ENCODE assay signal across 8 cellular contexts in the genomic region with DNA sequence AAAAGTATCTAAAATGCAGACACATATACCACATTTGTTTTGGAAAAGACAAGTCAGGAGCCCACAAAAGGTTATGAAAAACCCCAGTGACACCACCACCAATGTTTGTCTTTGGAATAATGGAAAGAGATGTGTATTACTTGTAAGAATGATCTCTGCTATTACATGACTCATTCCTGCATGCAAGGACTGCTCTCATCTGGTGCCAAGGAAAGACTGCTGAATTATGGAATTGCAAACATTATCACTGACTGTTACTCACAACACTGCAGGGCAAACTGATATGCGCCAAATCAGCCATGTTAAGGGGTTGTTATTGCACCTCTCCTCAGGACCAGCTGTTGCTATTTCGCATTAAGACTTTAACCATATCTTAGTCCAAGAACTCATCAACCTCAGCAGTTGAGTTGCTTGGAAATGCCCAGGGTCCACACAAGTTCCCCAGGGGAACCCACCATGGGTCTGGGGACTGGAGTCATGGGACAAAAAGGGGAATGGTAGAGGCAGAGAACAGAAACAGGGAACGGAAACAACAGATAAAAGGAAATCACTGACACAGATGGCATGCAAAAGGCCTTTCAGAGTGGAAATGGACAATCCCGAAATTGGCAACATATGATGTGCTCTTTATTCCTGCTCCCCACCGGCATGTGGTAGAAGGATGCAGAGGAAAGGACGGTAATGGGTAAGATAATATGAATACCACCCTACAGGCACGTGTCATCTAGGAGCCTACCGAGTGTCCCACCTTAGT. TPM values are rescaled to one million over a fixed set of nuclear protein-coding genes. Genes with fewer than 3 reads are reported as not detected.
A peak's percentile ranks its signal among the peaks of the same experiment; 100 is the strongest.
DNase-seq lines count a peak whose midpoint lies in the region; ATAC-seq and TF ChIP-seq lines count a peak whose summit lies in the region.

No MANE protein-coding gene starts in this region.

- POLR2A ChIA-PET in CD4-positive, alpha-beta T cell (lab: Charles Lee), result interaction anchor here (0.7 to 0.9 kb wide), 3 partner anchors 9 to 34 kb away, joined by 3 read pairs; a partner anchor contains a TSS
- POLR2A ChIA-PET in PC-9 (lab: Charles Lee; ENCODE audit: unreplicated experiment), result no interaction called here

- peak overlapping the region; percentile 38 for H3K4me3 Mint-ChIP-seq in CD4-positive, alpha-beta T cell
- H3K4me3 Mint-ChIP-seq in osteocyte (ENCODE audit: unreplicated experiment), result peak overlapping the region; percentile 45

- no peak overlapping the region for H3K27ac ChIP-seq in CD4-positive, alpha-beta T cell (ENCODE audit: low read depth, low read length)
- peak overlapping the region; percentile 3; the same call in 1 of the 2 replicates for H3K27ac ChIP-seq in PC-9
- H3K27ac ChIP-seq in epithelial cell of prostate, result peak overlapping the region; percentile 35

- H3K27me3 ChIP-seq in CD4-positive, alpha-beta T cell (ENCODE audit: control insufficient read depth, insufficient read depth, low read length), result no peaks in the 10 kb centered on the region
- H3K27me3 ChIP-seq in PC-9 (ENCODE audit: insufficient read depth, low read depth), result no peaks in the 10 kb centered on the region

- H3K79me2 ChIP-seq in PC-9 (ENCODE audit: low read depth), result peaks cover 71% of the 10 kb centered on the region

- no peak for ATAC-seq in CD4-positive, alpha-beta T cell (ENCODE audit: poor library complexity)
- ATAC-seq in GM18858 (IDR thresholded peaks at IDR 0.05; ENCODE audit: unreplicated experiment) (no peak), GM19023 (IDR thresholded peaks at IDR 0.05; ENCODE audit: unreplicated experiment) (no peak), GM21390 (IDR thresholded peaks at IDR 0.05; ENCODE audit: unreplicated experiment) (no peak)

- H3K9me3 Mint-ChIP-seq in CD4-positive, alpha-beta T cell, result no peaks in the 10 kb centered on the region
- H3K9me3 Mint-ChIP-seq in osteocyte (ENCODE audit: unreplicated experiment), result no peaks in the 10 kb centered on the region

- peaks cover 30% of the 10 kb centered on the region for H4K20me1 ChIP-seq in PC-9 (ENCODE audit: insufficient read depth)

- peaks cover 37% of the 10 kb centered on the region for H3K4me1 ChIP-seq in PC-9 (replicated peaks; ENCODE audit: insufficient read depth)

- H3F3A ChIP-seq in PC-9 (ENCODE audit: insufficient read depth, low read depth), result peaks cover 29% of the 10 kb centered on the region

- no peak for DNase-seq in CD4-positive, alpha-beta T cell
- DNase-seq in PC-9, result peak; percentile 25 to 88
- DNase-seq in epithelial cell of prostate (ENCODE audit: low read depth, low spot score), result peak; percentile 74
- DNase-seq in osteocyte (ENCODE audit: extremely low spot score, unreplicated experiment), result no peak
- no peak for DNase-seq in cerebellar cortex (ENCODE audit: low spot score)

- no peak for TF ChIP-seq CTCF in CD4-positive, alpha-beta T cell (IDR thresholded peaks at IDR 0.05)
- TF ChIP-seq CTCF in PC-9 (conservative IDR thresholded peaks at IDR 0.05) (no peak), osteocyte (IDR thresholded peaks at IDR 0.05) (no peak)

- CTCF ChIA-PET in CD4-positive, alpha-beta T cell (lab: Charles Lee), result no interaction called here
- CTCF ChIA-PET in PC-9 (lab: Charles Lee), result no interaction called here

- H3K4me3 ChIP-seq in PC-9, result no peak overlapping the region

- peak overlapping the region; percentile 65 for H3K27ac Mint-ChIP-seq in CD4-positive, alpha-beta T cell
- H3K27ac Mint-ChIP-seq in osteocyte (ENCODE audit: unreplicated experiment), result peak overlapping the region; percentile 97

- peaks cover 88% of the 10 kb centered on the region for H3K4me1 Mint-ChIP-seq in CD4-positive, alpha-beta T cell (ENCODE audit: low read depth)
- peaks cover 96% of the 10 kb centered on the region for H3K4me1 Mint-ChIP-seq in osteocyte (ENCODE audit: unreplicated experiment)

- H3K9me3 ChIP-seq in CD4-positive, alpha-beta T cell (ENCODE audit: control insufficient read depth, low read length), result no peaks in the 10 kb centered on the region
- no peaks in the 10 kb centered on the region for H3K9me3 ChIP-seq in PC-9 (ENCODE audit: insufficient read depth, low read depth)

- BruUV-seq in PC-9 (replicated peaks; lab: Mats Ljungman, UMichigan), result no TSS peak

- H2AFZ ChIP-seq in PC-9, result no peak overlapping the region

- H3K9me2 ChIP-seq in PC-9 (ENCODE audit: insufficient read depth), result no peaks in the 10 kb centered on the region

- intact Hi-C loops in CD4-positive, alpha-beta T cell (cut with DNase I, micrococcal nuclease), result no loop called here
- intact Hi-C loops in PC-9 (cut with micrococcal nuclease; ENCODE audit: unreplicated experiment), result no loop called here

- H3K36me3 Mint-ChIP-seq in CD4-positive, alpha-beta T cell (ENCODE audit: low read depth), result peaks cover 52% of the 10 kb centered on the region
- H3K36me3 Mint-ChIP-seq in osteocyte (ENCODE audit: unreplicated experiment), result peaks cover 6% of the 10 kb centered on the region

- no peaks in the 10 kb centered on the region for H3K27me3 Mint-ChIP-seq in CD4-positive, alpha-beta T cell
- no peaks in the 10 kb centered on the region for H3K27me3 Mint-ChIP-seq in osteocyte (ENCODE audit: unreplicated experiment)

- peak overlapping the region; percentile 38; the same call in 1 of the 2 replicates for H3K4me2 ChIP-seq in PC-9

- H3K36me3 ChIP-seq in PC-9 (ENCODE audit: low read depth), result no peaks in the 10 kb centered on the region

RNA-seq across cellular contexts. Expression of a gene that starts 34.4 kb away (rescaled TPM):
- 100 to 1,000 TPM; 168 to 173 TPM for total RNA-seq in CD4-positive, alpha-beta T cell
- total RNA-seq in PC-9 (2021), result 222 and 274 TPM in 2 replicates
- total RNA-seq in osteocyte, result 403 and 412 TPM in 2 replicates

Comparison
In these comparisons a context has a peak if more than half of its experiments do, and no peak if none do; other contexts are left out.
1. DNase-seq: peak in PC-9 (2 of 2) and epithelial cell of prostate (single experiment); none in CD4-positive, alpha-beta T cell (0 of 10), osteocyte (single experiment) and cerebellar cortex (single experiment).